Comparison of ENCODE assay signal across 18 cellular contexts in genomic region chr11:66715346-66716085, GRCh38. TPM values are rescaled to one million over a fixed set of nuclear protein-coding genes. Genes with fewer than 3 reads are reported as not detected.
DNase-seq lines count a peak whose midpoint lies in the region; ATAC-seq, FAIRE-seq and TF ChIP-seq lines count a peak whose summit lies in the region.
"Had no signal": no experiment of that assay in that cellular context is flagged by ENCODE, and none has a peak within 500 bp of the region (broad histone marks: within the 10 kb centered on the region; RNA-seq: fewer than 3 reads in every experiment).

No MANE protein-coding gene starts in this region.

- intact Hi-C loops in posterior vena cava (cut with DNase I): no loop called here

- H3K36me3 ChIP-seq in astrocyte (ENCODE audit: insufficient read depth, low read length): no peaks in the 10 kb centered on the region

- H2AFZ ChIP-seq in astrocyte (ENCODE audit: low read depth, low read length): no peak overlapping the region

- no peak for ATAC-seq in GM19324 (IDR thresholded peaks at IDR 0.05; ENCODE audit: low FRiP score, unreplicated experiment)
- ATAC-seq: HCT116 had no signal

- in situ Hi-C loops in G401 (cut with HindIII; ENCODE audit: low sequenced_read_pairs): no loop called here

- no peak for FAIRE-seq in astrocyte (lab: Jason Lieb, UNC)
- FAIRE-seq: G401.6, GM12891, H54 had no signal

- no peaks in the 10 kb centered on the region for H3K27me3 ChIP-seq in astrocyte (ENCODE audit: insufficient read depth, low read length)
- H3K27me3 ChIP-seq: BLaER1 had no signal

- TF ChIP-seq CTCF in astrocyte (IDR thresholded peaks at IDR 0.05; ENCODE audit: insufficient read depth, low read depth, low read length): no peak

- peaks cover 18% of the 10 kb centered on the region for H3K36me3 Mint-ChIP-seq in astrocyte (ENCODE audit: low read depth, unreplicated experiment)
- H3K36me3 Mint-ChIP-seq: CD8-positive, alpha-beta memory T cell had no signal

- peak; percentile 24 to 45 for DNase-seq in NCI-H526 (lab: John Stamatoyannopoulos, UW)
- no peak for DNase-seq in NCI-H526 treated with DMSO at 0.1 percent for 48 hours (lab: John Stamatoyannopoulos, UW)
- no peak for DNase-seq in astrocyte (ENCODE audit: low read depth)
- peak; percentile 43 for DNase-seq in posterior vena cava (ENCODE audit: low spot score)
- DNase-seq in NCI-H1105 treated with DMSO at 0.1 percent for 48 hours (lab: John Stamatoyannopoulos, UW): no peak
- no peak for DNase-seq in G401 (ENCODE audit: low spot score)
- DNase-seq in stimulated activated CD4-positive, alpha-beta T cell treated with anti-CD3 and anti-CD28 coated beads, Interleukin-2, amount 100 ng/mL, for 48 hours: no peak
- DNase-seq: AML-193, DMS79 had no signal

- H3K9me3 Mint-ChIP-seq in astrocyte (ENCODE audit: unreplicated experiment): peaks cover 2% of the 10 kb centered on the region
- H3K9me3 Mint-ChIP-seq: CD8-positive, alpha-beta memory T cell had no signal

- H3K4me1 Mint-ChIP-seq in astrocyte (ENCODE audit: low read depth, unreplicated experiment): peaks cover 13% of the 10 kb centered on the region

- H3K4me3 Mint-ChIP-seq in astrocyte (ENCODE audit: unreplicated experiment): peak overlapping the region; percentile 71
- H3K4me3 Mint-ChIP-seq: CD8-positive, alpha-beta memory T cell had no signal

- H3K4me3 ChIP-seq in astrocyte (ENCODE audit: insufficient read depth, low read depth, low read length): no peak overlapping the region
- H3K4me3 ChIP-seq: BLaER1 had no signal

- H3K9ac ChIP-seq in astrocyte (ENCODE audit: low read length): no peak overlapping the region
- H3K9ac ChIP-seq: BLaER1 had no signal

- H3K9me3 ChIP-seq in astrocyte (ENCODE audit: insufficient read depth, low read depth, low read length): no peaks in the 10 kb centered on the region
- H3K9me3 ChIP-seq: BLaER1 had no signal

- no peak overlapping the region for H3K4me2 ChIP-seq in astrocyte (ENCODE audit: low read length)
- H3K4me2 ChIP-seq: BLaER1 had no signal

- H4K20me1 ChIP-seq in astrocyte (ENCODE audit: insufficient read depth, low read length): no peaks in the 10 kb centered on the region

- no peak overlapping the region for H3K27ac Mint-ChIP-seq in astrocyte (ENCODE audit: unreplicated experiment)
- H3K27ac Mint-ChIP-seq: CD8-positive, alpha-beta memory T cell had no signal

- H3K27ac ChIP-seq in astrocyte (ENCODE audit: low read depth, low read length): no peak overlapping the region
- H3K27ac ChIP-seq: 22Rv1, BLaER1, HL-60 had no signal

- H3K79me2 ChIP-seq in astrocyte (ENCODE audit: insufficient read depth, low read length): no peaks in the 10 kb centered on the region

- H3K27me3 Mint-ChIP-seq in astrocyte (ENCODE audit: low read depth, unreplicated experiment): peaks cover 19% of the 10 kb centered on the region

- peaks cover 8% of the 10 kb centered on the region for H3K4me1 ChIP-seq in astrocyte (ENCODE audit: insufficient read depth, low read length)

RNA-seq across cellular contexts. Expression of gene SPTBN2, which starts 13.5 kb away (rescaled TPM):
- total RNA-seq in astrocyte: 18.2 and 22.7 TPM in 2 replicates
- 1 to 10 TPM; 4.2 to 5.9 TPM for total RNA-seq in posterior vena cava
- 102 and 103 TPM in 2 replicates for total RNA-seq in G401 (2014; rRNA removed; shearing (Covaris generic))

RNA-seq across cellular contexts. Expression of gene RBM4B, which starts 37.8 kb away (rescaled TPM):
- total RNA-seq in astrocyte (17.3 and 20.3 TPM in 2 replicates), posterior vena cava (10 to 100 TPM in 1 of 2 donors, 1 to 10 TPM in 1; 9.0 to 10.2 TPM)
- total RNA-seq in G401 (2014; rRNA removed; shearing (Covaris generic)): 4.1 and 13.0 TPM in 2 replicates

Comparison
In these comparisons a context has a peak if more than half of its experiments do, and no peak if none do; other contexts are left out.
1. DNase-seq: peak in NCI-H526 (2 of 2) and posterior vena cava (single experiment); none in NCI-H526 treated with DMSO at 0.1 percent for 48 hours (single experiment), astrocyte (single experiment), NCI-H1105 treated with DMSO at 0.1 percent for 48 hours (single experiment), G401 (single experiment) and stimulated activated CD4-positive, alpha-beta T cell treated with anti-CD3 and anti-CD28 coated beads, Interleukin-2, amount 100 ng/mL, for 48 hours (0 of 2).